1 cellular context compared by ENCODE assay signal in the genomic region with DNA sequence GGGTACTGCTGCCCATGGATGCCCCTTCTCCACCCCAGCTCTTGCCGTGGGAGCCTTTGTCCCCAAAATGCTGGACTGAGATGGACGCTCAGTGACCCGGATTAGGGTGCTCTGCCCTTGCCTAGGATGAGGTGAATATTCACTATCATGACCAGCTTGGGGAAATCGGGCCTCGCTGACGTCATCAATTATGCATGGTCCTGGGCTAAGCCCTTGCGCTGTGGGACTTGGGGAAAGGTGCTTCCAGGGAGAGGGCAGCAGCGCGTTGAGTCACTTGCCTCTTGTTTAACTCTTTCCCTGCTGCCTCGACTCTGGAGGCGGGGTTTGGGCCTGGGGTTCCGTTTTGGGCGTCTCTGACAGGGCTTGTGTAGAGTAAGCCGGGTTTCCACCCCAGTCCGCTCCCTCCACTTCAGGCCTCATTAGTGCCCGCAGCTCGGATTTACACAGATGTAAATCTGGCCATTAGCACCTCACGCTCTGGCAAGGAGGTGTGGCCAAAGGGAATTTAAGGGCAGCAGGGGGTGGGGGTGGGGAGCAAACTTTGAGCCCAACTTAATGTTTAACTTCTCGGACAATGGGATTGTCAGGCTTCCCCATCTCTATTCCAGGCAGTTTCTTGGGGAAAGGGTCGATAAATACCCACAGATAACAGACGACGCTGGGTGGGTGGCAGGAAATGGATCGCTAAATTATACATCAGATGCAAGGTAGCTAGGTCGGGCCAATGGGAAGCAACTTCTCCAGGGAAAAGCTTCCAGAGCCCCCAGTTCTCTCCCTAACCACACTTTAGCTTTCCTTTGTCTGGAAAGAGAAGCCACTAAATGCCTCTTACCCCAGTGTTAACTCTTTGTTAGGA.
TF ChIP-seq lines count a peak whose summit lies in the region.

No MANE protein-coding gene starts in this region.

TF ChIP-seq in K562, 482 proteins besides CTCF, POLR2A, EP300 and RAD21:
- TF ChIP-seq JUND (IDR thresholded peaks at IDR 0.05; ENCODE audit: borderline replicate concordance, low read depth, low read length) (peak; percentile 52; the same call in 1 of the 2 replicates), JUND (tag; IDR thresholded peaks at IDR 0.05; ENCODE audit: borderline replicate concordance, low read depth, low read length) (peak; percentile 53; the same call in 1 of the 3 replicates), SMARCA4 (IDR thresholded peaks at IDR 0.05) (no peak), CREM (IDR thresholded peaks at IDR 0.05; ENCODE audit: low read depth) (peak; percentile 77), PHF21A (IDR thresholded peaks at IDR 0.05; ENCODE audit: borderline replicate concordance, low read depth) (peak; percentile 76; the same call in 1 of the 2 replicates), KDM1A (IDR thresholded peaks at IDR 0.05) (peak; percentile 18 to 20; a peak in 2 of 4 replicates), CREB1 (IDR thresholded peaks at IDR 0.05) (no peak), CREB1 (CRISPR knock-in tag; IDR thresholded peaks at IDR 0.05) (0 out of 2 replicates have a peak, but pooled peaks have one; percentile 26), ARNT (IDR thresholded peaks at IDR 0.05) (no peak), ATF7 (IDR thresholded peaks at IDR 0.05) (peak; percentile 77; the same call in 1 of the 2 replicates), NR3C1 (CRISPR knock-in tag; IDR thresholded peaks at IDR 0.05) (no peak), PYGO2 (tag; IDR thresholded peaks at IDR 0.05) (no peak), TCF7L2 (IDR thresholded peaks at IDR 0.05; ENCODE audit: low read depth, low read length) (no peak), ZNF282 (CRISPR knock-in tag; IDR thresholded peaks at IDR 0.05) (no peak), ATF1 (CRISPR knock-in tag; IDR thresholded peaks at IDR 0.05) (0 out of 2 replicates have a peak, but pooled peaks have one; percentile 28), ATF1 (tag; IDR thresholded peaks at IDR 0.05) (peak; percentile 83), ERF (CRISPR knock-in tag; IDR thresholded peaks at IDR 0.05) (no peak), KLF13 (tag; IDR thresholded peaks at IDR 0.05; ENCODE audit: borderline replicate concordance, low read depth) (no peak), U2AF2 (optimal IDR thresholded peaks at IDR 0.05; ENCODE audit: low read depth, low read length) (no peak), CEBPG (CRISPR knock-in tag; IDR thresholded peaks at IDR 0.05) (no peak), CEBPG (tag; conservative IDR thresholded peaks at IDR 0.05 in 1 of 2, IDR thresholded peaks at IDR 0.05 in 1 of 2) (no peak), RCOR1 (IDR thresholded peaks at IDR 0.05; ENCODE audit: borderline replicate concordance in 1 of 2, low read depth in 2 of 2, low read length in 2 of 2) (peak in 1 of 2 experiments; percentile 26; a peak in 1 of 4 replicates), STAT5A (IDR thresholded peaks at IDR 0.05; ENCODE audit: borderline replicate concordance, low read length) (no peak), SRSF1 (IDR thresholded peaks at IDR 0.05; ENCODE audit: low read depth, low read length) (no peak), FOXM1 (IDR thresholded peaks at IDR 0.05; ENCODE audit: low read depth) (no peak), FOXM1 (CRISPR knock-in tag; IDR thresholded peaks at IDR 0.05; ENCODE audit: low read depth) (no peak), JUN (IDR thresholded peaks at IDR 0.05; ENCODE audit: borderline replicate concordance, low read depth, low read length) (0 out of 2 replicates have a peak, but pooled peaks have one; percentile 27), JUN (CRISPR knock-in tag; IDR thresholded peaks at IDR 0.05; ENCODE audit: borderline replicate concordance) (no peak)
- TF ChIP-seq, protein P1, sequence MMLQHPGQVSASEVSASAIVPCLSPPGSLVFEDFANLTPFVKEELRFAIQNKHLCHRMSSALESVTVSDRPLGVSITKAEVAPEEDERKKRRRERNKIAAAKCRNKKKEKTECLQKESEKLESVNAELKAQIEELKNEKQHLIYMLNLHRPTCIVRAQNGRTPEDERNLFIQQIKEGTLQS (IDR thresholded peaks at IDR 0.05): peak; percentile 85
- TF ChIP-seq, protein P1 (CRISPR knock-in tag; conservative IDR thresholded peaks at IDR 0.05): no peak
- TF ChIP-seq, protein P2, sequence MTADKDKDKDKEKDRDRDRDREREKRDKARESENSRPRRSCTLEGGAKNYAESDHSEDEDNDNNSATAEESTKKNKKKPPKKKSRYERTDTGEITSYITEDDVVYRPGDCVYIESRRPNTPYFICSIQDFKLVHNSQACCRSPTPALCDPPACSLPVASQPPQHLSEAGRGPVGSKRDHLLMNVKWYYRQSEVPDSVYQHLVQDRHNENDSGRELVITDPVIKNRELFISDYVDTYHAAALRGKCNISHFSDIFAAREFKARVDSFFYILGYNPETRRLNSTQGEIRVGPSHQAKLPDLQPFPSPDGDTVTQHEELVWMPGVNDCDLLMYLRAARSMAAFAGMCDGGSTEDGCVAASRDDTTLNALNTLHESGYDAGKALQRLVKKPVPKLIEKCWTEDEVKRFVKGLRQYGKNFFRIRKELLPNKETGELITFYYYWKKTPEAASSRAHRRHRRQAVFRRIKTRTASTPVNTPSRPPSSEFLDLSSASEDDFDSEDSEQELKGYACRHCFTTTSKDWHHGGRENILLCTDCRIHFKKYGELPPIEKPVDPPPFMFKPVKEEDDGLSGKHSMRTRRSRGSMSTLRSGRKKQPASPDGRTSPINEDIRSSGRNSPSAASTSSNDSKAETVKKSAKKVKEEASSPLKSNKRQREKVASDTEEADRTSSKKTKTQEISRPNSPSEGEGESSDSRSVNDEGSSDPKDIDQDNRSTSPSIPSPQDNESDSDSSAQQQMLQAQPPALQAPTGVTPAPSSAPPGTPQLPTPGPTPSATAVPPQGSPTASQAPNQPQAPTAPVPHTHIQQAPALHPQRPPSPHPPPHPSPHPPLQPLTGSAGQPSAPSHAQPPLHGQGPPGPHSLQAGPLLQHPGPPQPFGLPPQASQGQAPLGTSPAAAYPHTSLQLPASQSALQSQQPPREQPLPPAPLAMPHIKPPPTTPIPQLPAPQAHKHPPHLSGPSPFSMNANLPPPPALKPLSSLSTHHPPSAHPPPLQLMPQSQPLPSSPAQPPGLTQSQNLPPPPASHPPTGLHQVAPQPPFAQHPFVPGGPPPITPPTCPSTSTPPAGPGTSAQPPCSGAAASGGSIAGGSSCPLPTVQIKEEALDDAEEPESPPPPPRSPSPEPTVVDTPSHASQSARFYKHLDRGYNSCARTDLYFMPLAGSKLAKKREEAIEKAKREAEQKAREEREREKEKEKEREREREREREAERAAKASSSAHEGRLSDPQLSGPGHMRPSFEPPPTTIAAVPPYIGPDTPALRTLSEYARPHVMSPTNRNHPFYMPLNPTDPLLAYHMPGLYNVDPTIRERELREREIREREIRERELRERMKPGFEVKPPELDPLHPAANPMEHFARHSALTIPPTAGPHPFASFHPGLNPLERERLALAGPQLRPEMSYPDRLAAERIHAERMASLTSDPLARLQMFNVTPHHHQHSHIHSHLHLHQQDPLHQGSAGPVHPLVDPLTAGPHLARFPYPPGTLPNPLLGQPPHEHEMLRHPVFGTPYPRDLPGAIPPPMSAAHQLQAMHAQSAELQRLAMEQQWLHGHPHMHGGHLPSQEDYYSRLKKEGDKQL (CRISPR knock-in tag; IDR thresholded peaks at IDR 0.05; ENCODE audit: borderline replicate concordance): no peak
